Comparison of ENCODE assay signal across 8 cellular contexts in the genomic region with DNA sequence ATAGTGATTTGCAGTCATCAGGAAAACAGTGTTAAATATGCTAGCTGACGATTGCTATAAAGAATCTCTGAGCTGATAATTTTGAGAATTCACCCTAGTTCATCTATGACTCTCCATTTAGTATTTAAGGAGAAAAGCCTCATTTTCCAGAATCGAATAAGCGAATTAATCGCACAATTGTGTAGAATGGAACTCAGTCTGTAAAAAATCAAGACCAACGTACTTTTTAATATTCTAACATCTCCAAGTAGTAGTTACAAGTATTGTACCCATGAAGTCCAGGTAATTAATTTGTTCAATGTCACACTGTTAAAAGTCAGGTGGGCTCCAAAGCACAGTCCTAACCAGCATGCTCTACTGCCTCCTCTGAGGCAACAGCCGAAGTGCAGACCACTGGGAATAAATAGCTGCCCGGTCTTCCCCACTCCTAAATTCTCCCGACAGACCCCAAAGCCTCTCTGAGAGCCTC. TPM values are rescaled to one million over a fixed set of nuclear protein-coding genes. Genes with fewer than 3 reads are reported as not detected.
A peak's percentile ranks its signal among the peaks of the same experiment; 100 is the strongest.
DNase-seq lines count a peak whose midpoint lies in the region; ATAC-seq and TF ChIP-seq lines count a peak whose summit lies in the region.

No MANE protein-coding gene starts in this region.

- CTCF ChIA-PET in activated naive CD4-positive, alpha-beta T cell treated with anti-CD3 and anti-CD28 coated beads, Interleukin-2, amount 10 ng/mL, durations not matched to agents 7 days and 5 days (lab: Charles Lee): interaction anchor here (0.8 to 3.7 kb wide), 13 partner anchors 10 to 349 kb away, joined by 3 to 36 read pairs (median 5); partner anchors contain the start of genes CYREN and TMEM140

- H3K4me1 ChIP-seq in body of pancreas (peaks cover 34% of the 10 kb centered on the region), muscle layer of colon (ENCODE audit: insufficient read depth, low read length) (no peaks in the 10 kb centered on the region)

- H3K9ac ChIP-seq in muscle layer of colon (ENCODE audit: low read length): peak overlapping the region; percentile 96

- H3K27ac ChIP-seq in body of pancreas (peak overlapping the region; percentile 78 to 92 (median 87)), muscle layer of colon (ENCODE audit: low read depth, low read length) (peak overlapping the region; percentile 91)

- peak overlapping the region; percentile 90 for H3K27ac Mint-ChIP-seq in activated naive CD4-positive, alpha-beta T cell treated with anti-CD3 and anti-CD28 coated beads, Interleukin-2, amount 10 ng/mL, durations not matched to agents 7 days and 5 days

- H3K4me3 ChIP-seq in body of pancreas (peak overlapping the region; percentile 18 to 23), muscle layer of colon (ENCODE audit: low read depth in 1 of 2, low read length in 2 of 2) (peak overlapping the region; percentile 84 to 96)

- H3K4me1 Mint-ChIP-seq in activated naive CD4-positive, alpha-beta T cell treated with anti-CD3 and anti-CD28 coated beads, Interleukin-2, amount 10 ng/mL, durations not matched to agents 7 days and 5 days: peaks cover 35% of the 10 kb centered on the region

- H3K36me3 ChIP-seq in body of pancreas (replicated peaks in 1 of 2; ENCODE audit: insufficient read depth in 1 of 2, low read depth in 2 of 2) (no peaks in the 10 kb centered on the region), muscle layer of colon (ENCODE audit: insufficient read depth, low read length) (no peaks in the 10 kb centered on the region)

- TF ChIP-seq CTCF in body of pancreas (IDR thresholded peaks at IDR 0.05): no peak

- no peak for DNase-seq in activated naive CD4-positive, alpha-beta T cell treated with anti-CD3 and anti-CD28 coated beads, Interleukin-2, amount 10 ng/mL, durations not matched to agents 7 days and 5 days
- DNase-seq in activated naive CD4-positive, alpha-beta T cell treated with Interleukin-2 at 50 U/mL for 16 hours: no peak
- DNase-seq in body of pancreas: no peak
- no peak for DNase-seq in NCI-H526 treated with DMSO at 0.1 percent for 48 hours (lab: John Stamatoyannopoulos, UW)
- DNase-seq in NOMO-1 (lab: John Stamatoyannopoulos, UW; ENCODE audit: unreplicated experiment in 2 of 2): no peak
- DNase-seq in DMS79 (lab: John Stamatoyannopoulos, UW): no peak

- peak; percentile 45 for ATAC-seq in HG03280 (IDR thresholded peaks at IDR 0.05; ENCODE audit: unreplicated experiment)
- no peak for ATAC-seq in body of pancreas

- H3K9me3 ChIP-seq in body of pancreas: no peaks in the 10 kb centered on the region
- no peaks in the 10 kb centered on the region for H3K9me3 ChIP-seq in muscle layer of colon (ENCODE audit: low read length)

- H3K36me3 Mint-ChIP-seq in activated naive CD4-positive, alpha-beta T cell treated with anti-CD3 and anti-CD28 coated beads, Interleukin-2, amount 10 ng/mL, durations not matched to agents 7 days and 5 days: peaks cover 12% of the 10 kb centered on the region

- 50 to 54% methylated on average over 8 of the region's 8 CpGs for WGBS in body of pancreas, 2 donors

- peaks cover 5% of the 10 kb centered on the region for H3K27me3 Mint-ChIP-seq in activated naive CD4-positive, alpha-beta T cell treated with anti-CD3 and anti-CD28 coated beads, Interleukin-2, amount 10 ng/mL, durations not matched to agents 7 days and 5 days

- H3K9me3 Mint-ChIP-seq in activated naive CD4-positive, alpha-beta T cell treated with anti-CD3 and anti-CD28 coated beads, Interleukin-2, amount 10 ng/mL, durations not matched to agents 7 days and 5 days: no peaks in the 10 kb centered on the region

- intact Hi-C loops in body of pancreas (cut with DNase I): no loop called here

- H3K27me3 ChIP-seq in body of pancreas (no peaks in the 10 kb centered on the region), muscle layer of colon (ENCODE audit: control insufficient read depth in 1 of 2, insufficient read depth in 2 of 2, low read length in 2 of 2) (no peaks in the 10 kb centered on the region)

- peak overlapping the region; percentile 95 for H3K4me3 Mint-ChIP-seq in activated naive CD4-positive, alpha-beta T cell treated with anti-CD3 and anti-CD28 coated beads, Interleukin-2, amount 10 ng/mL, durations not matched to agents 7 days and 5 days

- no peak for TF ChIP-seq POLR2A in body of pancreas (IDR thresholded peaks at IDR 0.05)

RNA-seq across cellular contexts. Expression of gene AGBL3, which starts 0.4 kb away (rescaled TPM):
- 1 to 10 TPM in 1 of 2 donors, under 1 TPM in 1; 0.33 to 2.6 TPM for total RNA-seq in body of pancreas
